In genomic region chr3:22007376-22007775, GRCh38 we compare ENCODE assay signal across 13 cellular contexts.
"Had no signal": no experiment of that assay in that cellular context is flagged by ENCODE, and none has a peak within 500 bp of the region (broad histone marks: within the 10 kb centered on the region; RNA-seq: fewer than 3 reads in every experiment).

No MANE protein-coding gene starts in this region.

- H3K36me3 Mint-ChIP-seq: activated naive CD8-positive, alpha-beta T cell treated with anti-CD3 and anti-CD28 coated beads, Interleukin-2, amount 10 ng/mL, durations not matched to agents 7 days and 5 days; naive thymus-derived CD8-positive, alpha-beta T cell had no signal

- H3K4me3 ChIP-seq: lung, skin epidermis, uterus had no signal

- H3K4me3 Mint-ChIP-seq: activated CD4-positive, alpha-beta memory T cell treated with anti-CD3 and anti-CD28 coated beads, Interleukin-2, amount 10 ng/mL, durations not matched to agents 7 days and 5 days; activated naive CD8-positive, alpha-beta T cell treated with anti-CD3 and anti-CD28 coated beads, Interleukin-2, amount 10 ng/mL, durations not matched to agents 7 days and 5 days; activated T-cell treated with anti-CD3 and anti-CD28 coated beads, Interleukin-2, amount 50 U/mL, for 72 hours; naive thymus-derived CD8-positive, alpha-beta T cell had no signal

- H3K27me3 Mint-ChIP-seq: activated CD4-positive, alpha-beta memory T cell treated with anti-CD3 and anti-CD28 coated beads, Interleukin-2, amount 10 ng/mL, durations not matched to agents 7 days and 5 days; activated naive CD8-positive, alpha-beta T cell treated with anti-CD3 and anti-CD28 coated beads, Interleukin-2, amount 10 ng/mL, durations not matched to agents 7 days and 5 days; naive thymus-derived CD8-positive, alpha-beta T cell had no signal

- H3K4me1 Mint-ChIP-seq: activated CD4-positive, alpha-beta memory T cell treated with anti-CD3 and anti-CD28 coated beads, Interleukin-2, amount 10 ng/mL, durations not matched to agents 7 days and 5 days; activated naive CD8-positive, alpha-beta T cell treated with anti-CD3 and anti-CD28 coated beads, Interleukin-2, amount 10 ng/mL, durations not matched to agents 7 days and 5 days; naive thymus-derived CD8-positive, alpha-beta T cell had no signal

- ATAC-seq: activated T-cell treated with anti-CD3 and anti-CD28 coated beads, Interleukin-2, amount 50 U/mL, for 72 hours; naive thymus-derived CD8-positive, alpha-beta T cell had no signal

- H3K9me3 Mint-ChIP-seq: activated naive CD8-positive, alpha-beta T cell treated with anti-CD3 and anti-CD28 coated beads, Interleukin-2, amount 10 ng/mL, durations not matched to agents 7 days and 5 days had no signal

- H3K27ac Mint-ChIP-seq: activated CD4-positive, alpha-beta memory T cell treated with anti-CD3 and anti-CD28 coated beads, Interleukin-2, amount 10 ng/mL, durations not matched to agents 7 days and 5 days; activated naive CD8-positive, alpha-beta T cell treated with anti-CD3 and anti-CD28 coated beads, Interleukin-2, amount 10 ng/mL, durations not matched to agents 7 days and 5 days; activated T-cell treated with anti-CD3 and anti-CD28 coated beads, Interleukin-2, amount 50 U/mL, for 72 hours; naive thymus-derived CD8-positive, alpha-beta T cell had no signal

- DNase-seq: activated CD4-positive, alpha-beta memory T cell treated with anti-CD3 and anti-CD28 coated beads, Interleukin-2, amount 10 ng/mL, durations not matched to agents 7 days and 5 days; activated CD4-positive, CD25-positive, alpha-beta regulatory T cell treated with anti-CD3 and anti-CD28 coated beads, Interleukin-2, amount 50 U/mL, for 72 hours; activated naive CD8-positive, alpha-beta T cell treated with anti-CD3 and anti-CD28 coated beads, Interleukin-2, amount 10 ng/mL, durations not matched to agents 7 days and 5 days; activated T-cell treated with anti-CD3 and anti-CD28 coated beads, Interleukin-2, amount 50 U/mL, for 72 hours; caudate nucleus; cortex of kidney; effector memory CD4-positive, alpha-beta T cell; hippocampal formation; naive thymus-derived CD8-positive, alpha-beta T cell; posterior cingulate gyrus; uterus had no signal
